ENCODE assay signal across 23 cellular contexts in genomic region chr10:119754085-119754484, GRCh38. TPM values are rescaled to one million over a fixed set of nuclear protein-coding genes. Genes with fewer than 3 reads are reported as not detected.
A peak's percentile ranks its signal among the peaks of the same experiment; 100 is the strongest.
DNase-seq lines count a peak whose midpoint lies in the region; ATAC-seq and TF ChIP-seq lines count a peak whose summit lies in the region.
"Had no signal": no experiment of that assay in that cellular context is flagged by ENCODE, and none has a peak within 500 bp of the region (broad histone marks: within the 10 kb centered on the region; RNA-seq: fewer than 3 reads in every experiment).

No MANE protein-coding gene starts in this region.

- H3K4me1 ChIP-seq in cardiac muscle cell (ENCODE audit: low read depth): peaks cover 16% of the 10 kb centered on the region
- H3K4me1 ChIP-seq: breast epithelium, HAP-1, prostate gland had no signal

- H3K27me3 ChIP-seq in cardiac muscle cell: no peaks in the 10 kb centered on the region
- H3K27me3 ChIP-seq: breast epithelium, left lung, thyroid gland had no signal

- no peak for ATAC-seq in Right ventricle myocardium inferior
- no peak for ATAC-seq in GM21367 (IDR thresholded peaks at IDR 0.05; ENCODE audit: unreplicated experiment)
- ATAC-seq in HG03159 (IDR thresholded peaks at IDR 0.05; ENCODE audit: unreplicated experiment): no peak
- ATAC-seq: left lung, T-cell had no signal

- intact Hi-C loops in Right ventricle myocardium inferior (cut with DNase I): loop anchor here (5.0 kb wide), 1 partner anchor 103 kb away; no protein-coding TSS in a partner anchor

- no peaks in the 10 kb centered on the region for H3K9me3 ChIP-seq in cardiac muscle cell (ENCODE audit: low read depth)
- H3K9me3 ChIP-seq: breast epithelium, HAP-1, left lung, prostate gland, thyroid gland had no signal

- H3K27ac ChIP-seq in cardiac muscle cell: peak overlapping the region; percentile 5
- H3K27ac ChIP-seq: 22Rv1, breast epithelium, left lung, prostate gland, thyroid gland had no signal

- no peaks in the 10 kb centered on the region for H3K36me3 ChIP-seq in cardiac muscle cell
- H3K36me3 ChIP-seq: breast epithelium, HAP-1, left lung, prostate gland, thyroid gland had no signal

- H3K4me3 ChIP-seq in cardiac muscle cell: no peak overlapping the region
- H3K4me3 ChIP-seq: breast epithelium, HAP-1, left lung, prostate gland, thyroid gland had no signal

- DNase-seq in DMS 273 (lab: John Stamatoyannopoulos, UW; ENCODE audit: unreplicated experiment) (peak; percentile 25), DMS 273 treated with DMSO at 0.1 percent for 48 hours (lab: John Stamatoyannopoulos, UW) (no peak), cardiac muscle cell (ENCODE audit: low read depth in 1 of 2, low spot score in 1 of 2) (peak in 1 of 2 donors; percentile 67), Right ventricle myocardium inferior (ENCODE audit: missing footprints) (no peak), kidney glomerular epithelial cell (lab: John Stamatoyannopoulos, UW) (peak; percentile 33), ureter (ENCODE audit: low spot score) (no peak)
- DNase-seq: activated CD4-positive, alpha-beta T cell treated with anti-CD3 and anti-CD28 coated beads, Interleukin-2, amount 10 ng/mL, durations not matched to agents 24 days and 14 days; activated effector memory CD4-positive, alpha-beta T cell treated with Interleukin-2 at 50 U/mL for 16 hours; AML-193; left lung; NCI-H1436 treated with DMSO at 0.1 percent for 48 hours; NCI-H524; Right ventricle myocardium superior; small intestine; stimulated activated naive CD4-positive, alpha-beta T cell treated with Interleukin-2 at 50 U/mL for 16 hours; T-cell; thyroid gland had no signal

- TF ChIP-seq CTCF in cardiac muscle cell (IDR thresholded peaks at IDR 0.05; ENCODE audit: low read depth, low read length): no peak

RNA-seq across cellular contexts. Expression of gene INPP5F, which starts 28.2 kb away (rescaled TPM):
- total RNA-seq in cardiac muscle cell (15.7 and 19.9 TPM in 2 replicates), Right ventricle myocardium inferior (4.0 TPM), ureter (19.0 TPM)
- polyA plus RNA-seq in cardiac muscle cell: 8.4 and 10.2 TPM in 2 replicates

Comparison
In these comparisons a context has a peak if more than half of its experiments do, and no peak if none do; other contexts are left out.
1. DNase-seq: peak in DMS 273 (single experiment) and kidney glomerular epithelial cell (single experiment); none in DMS 273 treated with DMSO at 0.1 percent for 48 hours (single experiment), Right ventricle myocardium inferior (single experiment) and ureter (single experiment).